In the genomic region with DNA sequence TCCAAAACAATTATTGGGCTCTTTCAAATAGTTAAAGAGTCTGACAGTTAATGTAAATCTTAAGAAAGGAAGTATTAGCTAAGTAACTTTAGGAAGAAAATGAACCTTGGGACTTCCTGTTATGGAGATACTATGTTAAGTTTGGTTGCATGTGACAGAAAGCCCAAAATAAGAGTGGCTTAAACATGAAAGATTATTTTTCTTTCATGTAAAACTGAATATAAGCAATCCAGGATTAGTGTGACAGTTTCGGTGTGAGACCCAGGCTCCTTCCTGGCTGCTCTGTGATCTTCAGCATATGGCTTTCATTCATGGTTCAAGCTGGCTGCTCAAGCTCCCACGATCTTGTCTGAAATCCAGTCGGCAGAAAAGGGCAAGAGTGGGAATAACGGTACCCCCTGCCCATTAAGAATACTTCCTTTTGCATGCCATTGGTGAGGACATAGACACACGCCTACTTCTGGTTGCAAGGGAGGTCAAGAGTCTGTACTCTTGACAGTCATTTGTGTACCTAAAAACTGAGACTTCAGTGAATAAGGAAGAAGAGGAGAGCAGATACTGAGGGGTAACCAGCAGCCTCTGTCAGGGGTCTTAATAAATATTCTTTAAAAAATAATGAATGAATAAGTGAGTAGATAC, we compare ENCODE assay signal across 14 cellular contexts. TPM values are rescaled to one million over a fixed set of nuclear protein-coding genes. Genes with fewer than 3 reads are reported as not detected.
DNase-seq lines count a peak whose midpoint lies in the region; ATAC-seq lines count a peak whose summit lies in the region.
"Had no signal": no experiment of that assay in that cellular context is flagged by ENCODE, and none has a peak within 500 bp of the region (broad histone marks: within the 10 kb centered on the region; RNA-seq: fewer than 3 reads in every experiment).

No MANE protein-coding gene starts in this region.

- H3K9ac ChIP-seq in trophoblast cell (ENCODE audit: low read length): no peak overlapping the region

- no peak overlapping the region for H3K23ac ChIP-seq in trophoblast cell (ENCODE audit: low read length)

- H3K36me3 ChIP-seq in trophoblast cell (ENCODE audit: control insufficient read depth in 1 of 2, insufficient read depth in 2 of 2, low read length in 2 of 2): no peaks in the 10 kb centered on the region
- H3K36me3 ChIP-seq: ovary had no signal

- H4K8ac ChIP-seq in trophoblast cell (ENCODE audit: low read depth, low read length): no peak overlapping the region

- H3K18ac ChIP-seq in trophoblast cell (ENCODE audit: low read length): no peak overlapping the region

- H4K12ac ChIP-seq in trophoblast cell (ENCODE audit: low read depth, low read length): no peak overlapping the region

- no peak overlapping the region for H3K4ac ChIP-seq in trophoblast cell (ENCODE audit: low read depth, low read length)

- H3K4me2 ChIP-seq in trophoblast cell (ENCODE audit: low read length): no peak overlapping the region

- H3K36me3 Mint-ChIP-seq in T-cell (peaks cover 8% of the 10 kb centered on the region), naive B cell (peaks cover 0 to 8% of the 10 kb centered on the region in 2 donors)

- WGBS in trophoblast cell (ENCODE audit: extremely low coverage, insufficient coverage, insufficient read length): no CpG with 5 or more reads among the region's 5 CpGs

- H2AFZ ChIP-seq in trophoblast cell (ENCODE audit: insufficient read depth, low read length, poor library complexity): no peak overlapping the region

- no peak overlapping the region for H3K27ac ChIP-seq in trophoblast cell (ENCODE audit: low read depth, low read length)
- H3K27ac ChIP-seq: ovary had no signal

- DNase-seq in NCI-H82 (lab: John Stamatoyannopoulos, UW): peak; percentile 11
- DNase-seq in NCI-H82 treated with DMSO at 0.1 percent for 48 hours (lab: John Stamatoyannopoulos, UW; ENCODE audit: unreplicated experiment): no peak
- no peak for DNase-seq in T-cell
- DNase-seq in naive B cell: no peak
- no peak for DNase-seq in trophoblast cell
- DNase-seq in kidney tubule cell (ENCODE audit: low spot score): no peak
- DNase-seq: anterior cingulate cortex; effector memory CD4-positive, alpha-beta T cell; EL; NCI-H2171; ovary had no signal

- H3K9me3 ChIP-seq in trophoblast cell (ENCODE audit: insufficient read depth, low read depth, low read length): no peaks in the 10 kb centered on the region
- H3K9me3 ChIP-seq: ovary had no signal

- no peak overlapping the region for H3K4me3 ChIP-seq in trophoblast cell (ENCODE audit: low read depth, low read length)
- H3K4me3 ChIP-seq: ovary had no signal

- peaks cover 4% of the 10 kb centered on the region for H3K79me1 ChIP-seq in trophoblast cell (ENCODE audit: low read length)

- no peak overlapping the region for H2BK12ac ChIP-seq in trophoblast cell (ENCODE audit: low read length)

- POLR2A ChIA-PET in T-cell (lab: Charles Lee): interaction anchor here in 1 of 2 donors (1.0 kb wide), 1 partner anchor 34 kb away, joined by 3 read pairs; no protein-coding TSS in a partner anchor

- H3K4me1 ChIP-seq in trophoblast cell (ENCODE audit: control insufficient read depth in 1 of 2, insufficient read depth in 2 of 2, low read length in 2 of 2): no peaks in the 10 kb centered on the region

- no peak overlapping the region for H2BK120ac ChIP-seq in trophoblast cell (ENCODE audit: insufficient read depth, low read length, poor library complexity)

- H3K9me3 Mint-ChIP-seq in T-cell (no peaks in the 10 kb centered on the region), naive B cell (no peaks in the 10 kb centered on the region)

- H3K4me1 Mint-ChIP-seq in T-cell (peaks cover 44 to 51% (median 47%) of the 10 kb centered on the region in 3 donors), naive B cell (peaks cover 57 to 69% (median 65%) of the 10 kb centered on the region in 3 donors)

- no peaks in the 10 kb centered on the region for H3K27me3 ChIP-seq in trophoblast cell (ENCODE audit: insufficient read depth, low read length)
- H3K27me3 ChIP-seq: ovary had no signal

- H3K27ac Mint-ChIP-seq in T-cell: peak overlapping the region; percentile 84 to 89
- H3K27ac Mint-ChIP-seq in naive B cell: peak overlapping the region in 5 of 6 donors; percentile 15 to 98 (median 66)

- no peak overlapping the region for H2AK5ac ChIP-seq in trophoblast cell (ENCODE audit: low read length)

- H3K4me3 Mint-ChIP-seq in T-cell: peak overlapping the region; percentile 55 to 97 (median 95)
- peak overlapping the region; percentile 5 to 99 (median 68) for H3K4me3 Mint-ChIP-seq in naive B cell

- no peak overlapping the region for H2BK5ac ChIP-seq in trophoblast cell (ENCODE audit: low read depth, low read length, poor library complexity)

- H3K27me3 Mint-ChIP-seq in T-cell: no peaks in the 10 kb centered on the region
- no peaks in the 10 kb centered on the region for H3K27me3 Mint-ChIP-seq in naive B cell

- peaks cover 7% of the 10 kb centered on the region for H3K79me2 ChIP-seq in trophoblast cell (ENCODE audit: control insufficient read depth, insufficient read depth, low read length, poor library complexity)

- CTCF ChIA-PET in T-cell (lab: Charles Lee): interaction anchor here in 1 of 2 donors (0.5 to 2.4 kb wide), 3 partner anchors 34 to 73 kb away, joined by 3 to 15 read pairs (median 10); no protein-coding TSS in a partner anchor

- H4K91ac ChIP-seq in trophoblast cell (ENCODE audit: low read depth, low read length): no peak overlapping the region

- ATAC-seq in GM19351 (IDR thresholded peaks at IDR 0.05; ENCODE audit: unreplicated experiment): peak; percentile 34
- ATAC-seq in T-cell (replicated peaks in 1 of 4): no peak
- no peak for ATAC-seq in naive B cell (ENCODE audit: low read depth in 2 of 2)
- ATAC-seq in GM21367 (IDR thresholded peaks at IDR 0.05; ENCODE audit: unreplicated experiment): no peak
- ATAC-seq: left lobe of liver had no signal

- H3K14ac ChIP-seq in trophoblast cell (ENCODE audit: low read length): no peak overlapping the region

RNA-seq across cellular contexts. Expression of a gene that starts 2.2 kb away (rescaled TPM):
- 10 to 100 TPM; 24.0 to 33.5 (median 29.4) TPM for total RNA-seq in T-cell
- polyA plus RNA-seq in naive B cell (ENCODE audit: low read depth in 6 of 6): 10 to 100 TPM; 47.8 to 69.5 (median 56.0) TPM
- polyA plus RNA-seq in trophoblast cell (2013): 30.6 and 32.7 TPM in 2 replicates

RNA-seq across cellular contexts. Expression of a gene that starts 17.3 kb away (rescaled TPM):
- not detected for total RNA-seq in T-cell
- under 1 TPM in 1 of 6 donors, not detected in 5; 0.21 TPM for polyA plus RNA-seq in naive B cell (ENCODE audit: low read depth in 6 of 6)
- 26.2 and 28.2 TPM in 2 replicates for polyA plus RNA-seq in trophoblast cell (2013)
- total RNA-seq: left lobe of liver had no signal

RNA-seq across cellular contexts. Expression of a gene that starts 50.7 kb away (rescaled TPM):
- under 1 TPM; 0.25 to 0.99 (median 0.82) TPM for total RNA-seq in T-cell
- 1 to 10 TPM in 2 of 6 donors, under 1 TPM in 3, not detected in 1; 0.39 to 2.6 (median 0.52) TPM for polyA plus RNA-seq in naive B cell (ENCODE audit: low read depth in 6 of 6)
- 0.68 and 0.78 TPM in 2 replicates for polyA plus RNA-seq in trophoblast cell (2013)
